ENCODE assay signal across 15 cellular contexts in genomic region chr1:21926065-21926464, GRCh38. TPM values are rescaled to one million over a fixed set of nuclear protein-coding genes. Genes with fewer than 3 reads are reported as not detected.
DNase-seq lines count a peak whose midpoint lies in the region; ATAC-seq and TF ChIP-seq lines count a peak whose summit lies in the region.
"Had no signal": no experiment of that assay in that cellular context is flagged by ENCODE, and none has a peak within 500 bp of the region (broad histone marks: within the 10 kb centered on the region; RNA-seq: fewer than 3 reads in every experiment).

No MANE protein-coding gene starts in this region.

- H3K27me3 ChIP-seq in adipocyte (replicated peaks; ENCODE audit: control insufficient read depth, insufficient read depth, low read length): no peaks in the 10 kb centered on the region
- H3K27me3 ChIP-seq in gastroesophageal sphincter: no peaks in the 10 kb centered on the region
- H3K27me3 ChIP-seq in prostate gland (replicated peaks; ENCODE audit: insufficient read depth): no peaks in the 10 kb centered on the region
- no peaks in the 10 kb centered on the region for H3K27me3 ChIP-seq in uterus
- H3K27me3 ChIP-seq: neural progenitor cell had no signal

- no peak for TF ChIP-seq CTCF in gastroesophageal sphincter (IDR thresholded peaks at IDR 0.05)
- TF ChIP-seq CTCF in prostate gland (IDR thresholded peaks at IDR 0.05): no peak
- TF ChIP-seq CTCF in uterus (IDR thresholded peaks at IDR 0.05): no peak

- H3K9ac ChIP-seq in adipocyte (ENCODE audit: low read length): peak overlapping the region; percentile 80
- H3K9ac ChIP-seq: neural progenitor cell had no signal

- 40 to 60% methylated on average over 1 of the region's 2 CpGs for WGBS in gastroesophageal sphincter (ENCODE audit: low coverage in 1 of 2), 2 donors
- WGBS in prostate gland: 80% methylated on average over 2 of the region's 2 CpGs

- intact Hi-C loops in prostate gland (cut with DNase I): no loop called here
- intact Hi-C loops in uterus (cut with DNase I; ENCODE audit: low total_unique reads): no loop called here

- no peak for TF ChIP-seq EP300 in gastroesophageal sphincter (IDR thresholded peaks at IDR 0.05)

- H3K9me3 ChIP-seq in adipocyte (ENCODE audit: control insufficient read depth, low read length) (no peaks in the 10 kb centered on the region), gastroesophageal sphincter (no peaks in the 10 kb centered on the region), prostate gland (no peaks in the 10 kb centered on the region), uterus (no peaks in the 10 kb centered on the region)

- TF ChIP-seq POLR2A in gastroesophageal sphincter (IDR thresholded peaks at IDR 0.05) (no peak), prostate gland (IDR thresholded peaks at IDR 0.05) (no peak), uterus (IDR thresholded peaks at IDR 0.05) (no peak)

- peak overlapping the region; percentile 10 for H3K4me3 ChIP-seq in adipocyte (ENCODE audit: low read length)
- no peak overlapping the region for H3K4me3 ChIP-seq in gastroesophageal sphincter
- H3K4me3 ChIP-seq in prostate gland: no peak overlapping the region
- no peak overlapping the region for H3K4me3 ChIP-seq in uterus
- H3K4me3 ChIP-seq: neural progenitor cell had no signal

- peaks cover 81% of the 10 kb centered on the region for H3K4me1 ChIP-seq in adipocyte (ENCODE audit: control insufficient read depth, insufficient read depth, low read length)
- peaks cover 22 to 98% (median 84%) of the 10 kb centered on the region in 3 donors for H3K4me1 ChIP-seq in gastroesophageal sphincter
- no peaks in the 10 kb centered on the region for H3K4me1 ChIP-seq in prostate gland (replicated peaks)
- peaks cover 11 to 61% of the 10 kb centered on the region in 2 donors for H3K4me1 ChIP-seq in uterus

- H3K36me3 ChIP-seq in adipocyte (ENCODE audit: control insufficient read depth, insufficient read depth, low read length, severe bottlenecking) (peaks cover 29% of the 10 kb centered on the region), gastroesophageal sphincter (peaks cover 0 to 5% of the 10 kb centered on the region in 2 donors), prostate gland (no peaks in the 10 kb centered on the region), uterus (no peaks in the 10 kb centered on the region)
- H3K36me3 ChIP-seq: neural progenitor cell had no signal

- DNase-seq in adipocyte (ENCODE audit: low read depth) (no peak), prostate gland (ENCODE audit: low spot score) (no peak), uterus (peak in 1 of 2 donors; percentile 34), NCI-H2227 (lab: John Stamatoyannopoulos, UW; ENCODE audit: unreplicated experiment) (no peak), HPDE6-E6E7 (ENCODE audit: extremely low spot score) (no peak), NOMO-1 (lab: John Stamatoyannopoulos, UW; ENCODE audit: unreplicated experiment in 2 of 2) (no peak)
- DNase-seq: activated CD4-positive, alpha-beta memory T cell treated with anti-CD3 and anti-CD28 coated beads for 36 hours; CD4-positive, CD25-positive, alpha-beta regulatory T cell; effector memory CD8-positive, alpha-beta T cell; NCI-H2029; NCI-H748 treated with DMSO at 0.1 percent for 48 hours; T-helper 9 cell had no signal

- ATAC-seq in gastroesophageal sphincter: no peak
- ATAC-seq: effector memory CD8-positive, alpha-beta T cell had no signal

- H3K27ac ChIP-seq in gastroesophageal sphincter: peak overlapping the region; percentile 95 to 98 (median 96)
- peak overlapping the region; percentile 83 to 84 for H3K27ac ChIP-seq in prostate gland
- H3K27ac ChIP-seq in uterus: peak overlapping the region; percentile 93
- H3K27ac ChIP-seq: neural progenitor cell had no signal

RNA-seq across cellular contexts. Expression of gene HSPG2, which starts 11.0 kb away (rescaled TPM):
- 1,000 to 10,000 TPM in 1 of 4 donors, 100 to 1,000 TPM in 3; 311 to 1,021 (median 351) TPM for total RNA-seq in gastroesophageal sphincter
- 100 to 1,000 TPM; 135 to 257 TPM for total RNA-seq in prostate gland
- 100 to 1,000 TPM in 3 of 4 donors, 10 to 100 TPM in 1; 96.8 to 677 (median 290) TPM for total RNA-seq in uterus

RNA-seq across cellular contexts. Expression of gene CELA3B, which starts 50.8 kb away (rescaled TPM):
- total RNA-seq in gastroesophageal sphincter (not detected), prostate gland (not detected), uterus (under 1 TPM in 1 of 4 donors, not detected in 3; 0.35 TPM)
- total RNA-seq: activated CD4-positive, alpha-beta memory T cell treated with anti-CD3 and anti-CD28 coated beads for 36 hours; CD4-positive, CD25-positive, alpha-beta regulatory T cell; kidney epithelial cell had no signal
